19 cellular contexts compared by ENCODE assay signal in genomic region chr3:126888186-126888760, GRCh38.
A peak's percentile ranks its signal among the peaks of the same experiment; 100 is the strongest.
DNase-seq lines count a peak whose midpoint lies in the region; ATAC-seq and TF ChIP-seq lines count a peak whose summit lies in the region.
"Had no signal": no experiment of that assay in that cellular context is flagged by ENCODE, and none has a peak within 500 bp of the region (broad histone marks: within the 10 kb centered on the region; RNA-seq: fewer than 3 reads in every experiment).

No MANE protein-coding gene starts in this region.

- H3K27ac ChIP-seq in AG04450 (ENCODE audit: low read depth, low read length): peak overlapping the region; percentile 11
- no peak overlapping the region for H3K27ac ChIP-seq in GM23248
- H3K27ac ChIP-seq: A549, lower lobe of right lung, psoas muscle had no signal

- no peak overlapping the region for H3K9ac ChIP-seq in GM23248

- H3F3A ChIP-seq in GM23248 (ENCODE audit: insufficient read depth): no peaks in the 10 kb centered on the region

- POLR2A ChIA-PET in AG04450 (lab: Yijun Ruan, JAX): no interaction called here

- H3K79me2 ChIP-seq in GM23248 (ENCODE audit: insufficient read depth): no peaks in the 10 kb centered on the region

- peaks cover 7% of the 10 kb centered on the region for H3K4me1 ChIP-seq in GM23248 (ENCODE audit: insufficient read depth)

- H3K4me1 Mint-ChIP-seq in T-helper 17 cell: peaks cover 10% of the 10 kb centered on the region
- H3K4me1 Mint-ChIP-seq: activated naive CD8-positive, alpha-beta T cell treated with anti-CD3 and anti-CD28 coated beads for 36 hours had no signal

- no peaks in the 10 kb centered on the region for H3K27me3 Mint-ChIP-seq in T-helper 17 cell
- H3K27me3 Mint-ChIP-seq: activated CD4-positive, alpha-beta memory T cell treated with anti-CD3 and anti-CD28 coated beads for 36 hours; activated naive CD8-positive, alpha-beta T cell treated with anti-CD3 and anti-CD28 coated beads for 36 hours; CD4-positive, alpha-beta T cell; stimulated activated naive CD8-positive, alpha-beta T cell treated with anti-CD3 and anti-CD28 coated beads, Interleukin-15, Interleukin-2, amounts not matched to agents 100 ng/mL and 50 ng/mL, for 24 hours; type B pancreatic cell had no signal

- DNase-seq in AG04450 (ENCODE audit: low read depth, low spot score): no peak
- peak; percentile 78 for DNase-seq in Jurkat, Clone E6-1 (ENCODE audit: low read depth, low spot score)
- DNase-seq in NCI-H2171 (lab: John Stamatoyannopoulos, UW): peak; percentile 75
- no peak for DNase-seq in T-helper 17 cell
- no peak for DNase-seq in GM23248
- no peak for DNase-seq in lower leg skin (ENCODE audit: low spot score in 2 of 2)
- DNase-seq: activated CD4-positive, alpha-beta memory T cell treated with anti-CD3 and anti-CD28 coated beads for 36 hours; activated naive CD8-positive, alpha-beta T cell treated with anti-CD3 and anti-CD28 coated beads for 36 hours; activated T-cell treated with anti-CD3 and anti-CD28 coated beads, Interleukin-2, amount 50 U/mL, for 48 hours; CD4-positive, alpha-beta T cell; GDM1; lower lobe of right lung; naive B cell; psoas muscle had no signal

- no peaks in the 10 kb centered on the region for H3K9me3 ChIP-seq in AG04450 (ENCODE audit: control insufficient read depth, insufficient read depth, low read length)
- H3K9me3 ChIP-seq in T-helper 17 cell (ENCODE audit: control insufficient read depth, low read length, poor library complexity, severe bottlenecking): no peaks in the 10 kb centered on the region
- no peaks in the 10 kb centered on the region for H3K9me3 ChIP-seq in GM23248 (ENCODE audit: low read depth)
- H3K9me3 ChIP-seq: A549, lower lobe of right lung, psoas muscle had no signal

- H3K36me3 ChIP-seq in GM23248 (ENCODE audit: low read depth): no peaks in the 10 kb centered on the region
- H3K36me3 ChIP-seq: lower lobe of right lung had no signal

- intact Hi-C loops in lower leg skin (cut with DNase I; ENCODE audit: low total_unique reads): no loop called here

- WGBS in GM23248 (ENCODE audit: low coverage in 1 of 2, low lambda C conversion rate in 2 of 2, missing lambda C conversion rate in 2 of 2), 2 experiments: 93 to 97% methylated on average over 5 of the region's 5 CpGs
- WGBS in lower leg skin, 2 donors: 93 to 98% methylated on average over 5 of the region's 5 CpGs

- no peak overlapping the region for H2AFZ ChIP-seq in GM23248

- TF ChIP-seq CTCF in AG04450 (IDR thresholded peaks at IDR 0.05; ENCODE audit: low read depth, low read length) (no peak), lower leg skin (IDR thresholded peaks at IDR 0.05) (no peak)

- no peaks in the 10 kb centered on the region for H4K20me1 ChIP-seq in GM23248 (ENCODE audit: insufficient read depth)

- no peak overlapping the region for H3K4me3 Mint-ChIP-seq in T-helper 17 cell
- H3K4me3 Mint-ChIP-seq: activated CD4-positive, alpha-beta memory T cell treated with anti-CD3 and anti-CD28 coated beads for 36 hours; activated naive CD8-positive, alpha-beta T cell treated with anti-CD3 and anti-CD28 coated beads for 36 hours; CD4-positive, alpha-beta T cell; stimulated activated naive CD8-positive, alpha-beta T cell treated with anti-CD3 and anti-CD28 coated beads, Interleukin-15, Interleukin-2, amounts not matched to agents 100 ng/mL and 50 ng/mL, for 24 hours; type B pancreatic cell had no signal

- H3K36me3 Mint-ChIP-seq in T-helper 17 cell (ENCODE audit: low read depth): peaks cover 5% of the 10 kb centered on the region
- H3K36me3 Mint-ChIP-seq: activated naive CD8-positive, alpha-beta T cell treated with anti-CD3 and anti-CD28 coated beads for 36 hours had no signal

- CTCF ChIA-PET in AG04450 (lab: Charles Lee): interaction anchor here (0.6 kb wide), 1 partner anchor 22 kb away, joined by 3 read pairs; no protein-coding TSS in a partner anchor

- H3K27me3 ChIP-seq in AG04450 (ENCODE audit: control insufficient read depth, insufficient read depth, low read length): no peaks in the 10 kb centered on the region
- no peaks in the 10 kb centered on the region for H3K27me3 ChIP-seq in GM23248 (replicated peaks; ENCODE audit: insufficient read depth)

- no peaks in the 10 kb centered on the region for H3K9me2 ChIP-seq in GM23248 (ENCODE audit: insufficient read depth)

- no peak overlapping the region for H3K4me3 ChIP-seq in AG04450 (ENCODE audit: low read depth, low read length)
- no peak overlapping the region for H3K4me3 ChIP-seq in Jurkat, Clone E6-1 (ENCODE audit: low read length)
- no peak overlapping the region for H3K4me3 ChIP-seq in GM23248
- H3K4me3 ChIP-seq in lower leg skin (ENCODE audit: low read depth, poor library complexity, severe bottlenecking): no peak overlapping the region
- H3K4me3 ChIP-seq: A549, lower lobe of right lung, psoas muscle had no signal

- peak overlapping the region; percentile 72 for H3K27ac Mint-ChIP-seq in T-helper 17 cell
- H3K27ac Mint-ChIP-seq: activated CD4-positive, alpha-beta memory T cell treated with anti-CD3 and anti-CD28 coated beads for 36 hours; activated naive CD8-positive, alpha-beta T cell treated with anti-CD3 and anti-CD28 coated beads for 36 hours; CD4-positive, alpha-beta T cell; stimulated activated naive CD8-positive, alpha-beta T cell treated with anti-CD3 and anti-CD28 coated beads, Interleukin-15, Interleukin-2, amounts not matched to agents 100 ng/mL and 50 ng/mL, for 24 hours; type B pancreatic cell had no signal

- ATAC-seq in T-helper 17 cell: no peak
- ATAC-seq in GM19351 (IDR thresholded peaks at IDR 0.05; ENCODE audit: unreplicated experiment): no peak
- no peak for ATAC-seq in HG02763 (IDR thresholded peaks at IDR 0.05; ENCODE audit: unreplicated experiment)
- ATAC-seq: A549, psoas muscle had no signal

- H3K4me2 ChIP-seq in GM23248 (ENCODE audit: unreplicated experiment): no peak overlapping the region
- H3K4me2 ChIP-seq: A549 had no signal

- in situ Hi-C loops in GM23248 (cut with MboI): no loop called here

- TF ChIP-seq POLR2A in lower leg skin (IDR thresholded peaks at IDR 0.05): no peak

Comparison
In these comparisons a context has a peak if more than half of its experiments do, and no peak if none do; other contexts are left out.
1. DNase-seq: peak in Jurkat, Clone E6-1 (single experiment) and NCI-H2171 (single experiment); none in AG04450 (single experiment), T-helper 17 cell (0 of 3), GM23248 (single experiment) and lower leg skin (0 of 2).